Comparison of ENCODE assay signal across 30 cellular contexts in genomic region chr10:86229811-86230409, GRCh38.
"Had no signal": no experiment of that assay in that cellular context is flagged by ENCODE, and none has a peak within 500 bp of the region (broad histone marks: within the 10 kb centered on the region; RNA-seq: fewer than 3 reads in every experiment).

No MANE protein-coding gene starts in this region.

- H3K9me3 ChIP-seq: adrenal gland had no signal

- H3K4me1 Mint-ChIP-seq: activated CD4-positive, alpha-beta T cell treated with anti-CD3 and anti-CD28 coated beads for 36 hours; activated CD4-positive, alpha-beta T cell treated with anti-CD3 and anti-CD28 coated beads, Interleukin-2, amount 10 ng/mL, durations not matched to agents 7 days and 5 days had no signal

- H3K36me3 Mint-ChIP-seq: activated naive CD4-positive, alpha-beta T cell treated with anti-CD3 and anti-CD28 coated beads, Interleukin-2, amount 50 U/mL, for 72 hours; brain; WTC11 had no signal

- H3K27ac Mint-ChIP-seq: activated CD4-positive, alpha-beta T cell treated with anti-CD3 and anti-CD28 coated beads for 36 hours; activated CD4-positive, alpha-beta T cell treated with anti-CD3 and anti-CD28 coated beads, Interleukin-2, amount 10 ng/mL, durations not matched to agents 7 days and 5 days; activated CD8-positive, alpha-beta T cell treated with anti-CD3 and anti-CD28 coated beads, Interleukin-2, amount 10 ng/mL, durations not matched to agents 7 days and 5 days; activated naive CD4-positive, alpha-beta T cell treated with anti-CD3 and anti-CD28 coated beads for 36 hours; activated T-cell treated with anti-CD3 and anti-CD28 coated beads, Interleukin-2, amount 50 U/mL, for 24 hours; activated T-helper 2 cell treated with anti-CD3 and anti-CD28 coated beads, Interferon-gamma antibody, Interleukin-2, Interleukin-4, amounts not matched to agents 10 μg/mL and 5 μg/mL and 100 μg/mL, durations not matched to agents 14 hours and 24 hours and 36 hours; brain; WTC11 had no signal

- H3K9me3 Mint-ChIP-seq: activated CD4-positive, alpha-beta T cell treated with anti-CD3 and anti-CD28 coated beads, Interleukin-2, amount 10 ng/mL, durations not matched to agents 7 days and 5 days; activated naive CD4-positive, alpha-beta T cell treated with anti-CD3 and anti-CD28 coated beads for 36 hours; activated naive CD4-positive, alpha-beta T cell treated with anti-CD3 and anti-CD28 coated beads, Interleukin-2, amount 50 U/mL, for 72 hours; activated T-cell treated with anti-CD3 and anti-CD28 coated beads, Interleukin-2, amount 50 U/mL, for 24 hours; activated T-helper 2 cell treated with anti-CD3 and anti-CD28 coated beads, Interferon-gamma antibody, Interleukin-2, Interleukin-4, amounts not matched to agents 10 μg/mL and 5 μg/mL and 100 μg/mL, durations not matched to agents 14 hours and 24 hours and 36 hours; brain; WTC11 had no signal

- H3K4me1 ChIP-seq: adrenal gland had no signal

- DNase-seq: activated CD4-positive, alpha-beta T cell treated with anti-CD3 and anti-CD28 coated beads for 36 hours; activated CD4-positive, alpha-beta T cell treated with anti-CD3 and anti-CD28 coated beads, Interleukin-2, amount 10 ng/mL, durations not matched to agents 7 days and 5 days; activated CD4-positive, alpha-beta T cell treated with anti-CD3 and anti-CD28 coated beads, Interleukin-2, amount 50 U/mL, for 48 hours; activated CD8-positive, alpha-beta T cell treated with anti-CD3 and anti-CD28 coated beads, Interleukin-2, amount 10 ng/mL, durations not matched to agents 7 days and 5 days; activated gamma-delta T cell; activated naive CD4-positive, alpha-beta T cell treated with anti-CD3 and anti-CD28 coated beads for 36 hours; activated T-cell treated with anti-CD3 and anti-CD28 coated beads, Interleukin-2, amount 50 U/mL, for 24 hours; adrenal gland; cerebellar nuclear complex; NCI-H1092; NCI-H1436 treated with DMSO at 0.1 percent for 48 hours; NCI-H1694 treated with DMSO at 0.1 percent for 48 hours; NCI-H2029; NCI-H345; NCI-H524 treated with DMSO at 0.1 percent for 48 hours; NCI-H748 treated with DMSO at 0.1 percent for 48 hours; NK-92 treated with Interleukin-12 subunit alpha and Interleukin-12 subunit beta, amount 100 ng/mL, for 24 hours; PC-3; SIG-M5; T-helper 1 cell; T1000 had no signal

- H3K27ac ChIP-seq: adrenal gland, KMS-11, RWPE1 had no signal

- H3K36me3 ChIP-seq: adrenal gland had no signal

- H3K27me3 ChIP-seq: adrenal gland had no signal

- H3K4me3 Mint-ChIP-seq: activated CD4-positive, alpha-beta T cell treated with anti-CD3 and anti-CD28 coated beads for 36 hours; activated CD4-positive, alpha-beta T cell treated with anti-CD3 and anti-CD28 coated beads, Interleukin-2, amount 10 ng/mL, durations not matched to agents 7 days and 5 days; activated CD8-positive, alpha-beta T cell treated with anti-CD3 and anti-CD28 coated beads, Interleukin-2, amount 10 ng/mL, durations not matched to agents 7 days and 5 days; activated naive CD4-positive, alpha-beta T cell treated with anti-CD3 and anti-CD28 coated beads for 36 hours; activated T-cell treated with anti-CD3 and anti-CD28 coated beads, Interleukin-2, amount 50 U/mL, for 24 hours; brain; WTC11 had no signal

- H3K4me2 ChIP-seq: KMS-11 had no signal

- H3K27me3 Mint-ChIP-seq: activated CD4-positive, alpha-beta T cell treated with anti-CD3 and anti-CD28 coated beads for 36 hours; activated CD4-positive, alpha-beta T cell treated with anti-CD3 and anti-CD28 coated beads, Interleukin-2, amount 10 ng/mL, durations not matched to agents 7 days and 5 days; activated T-cell treated with anti-CD3 and anti-CD28 coated beads, Interleukin-2, amount 50 U/mL, for 24 hours; brain had no signal

- H3K4me3 ChIP-seq: adrenal gland had no signal

- ATAC-seq: activated CD4-positive, alpha-beta T cell treated with anti-CD3 and anti-CD28 coated beads for 36 hours; activated CD4-positive, CD25-positive, alpha-beta regulatory T cell treated with anti-CD3 and anti-CD28 coated beads, Interleukin-2, amount 50 U/mL, for 24 hours; activated CD8-positive, alpha-beta T cell treated with anti-CD3 and anti-CD28 coated beads, Interleukin-2, amount 10 ng/mL, durations not matched to agents 7 days and 5 days; PC-3; Right ventricle myocardium inferior; SK-N-SH treated with all-trans-retinoic acid at 6 μM for 48 hours; WTC11 had no signal
